ENCODE assay signal across 30 cellular contexts in the genomic region with DNA sequence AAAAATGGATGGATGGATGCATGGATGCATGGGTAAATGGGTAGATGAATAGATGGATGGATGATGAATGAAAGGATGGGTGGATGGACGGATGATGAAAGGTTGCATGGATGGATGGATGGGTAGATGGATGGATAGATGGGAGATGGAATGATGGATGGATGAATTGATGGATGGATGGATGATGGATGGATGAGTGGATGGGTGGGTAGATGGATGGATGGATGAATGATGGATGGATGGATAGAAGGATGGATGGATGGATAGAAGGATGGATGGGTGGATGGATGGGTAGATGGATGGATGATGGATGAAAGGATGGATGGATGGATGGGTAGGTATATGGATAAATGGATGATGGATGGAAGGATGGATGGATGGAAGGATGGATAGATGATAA.
"Had no signal": no experiment of that assay in that cellular context is flagged by ENCODE, and none has a peak within 500 bp of the region (broad histone marks: within the 10 kb centered on the region; RNA-seq: fewer than 3 reads in every experiment).

No MANE protein-coding gene starts in this region.

- H3K36me3 ChIP-seq: neural progenitor cell, ovary, spleen, stomach, thoracic aorta, thyroid gland, tibial nerve, upper lobe of left lung, uterus had no signal

- H3K4me2 ChIP-seq: neural progenitor cell, smooth muscle cell had no signal

- DNase-seq: naive thymus-derived CD4-positive, alpha-beta T cell; natural killer cell; occipital lobe; ovary; posterior cingulate gyrus; psoas muscle; right cardiac atrium; spleen; stimulated activated CD4-positive, alpha-beta T cell treated with anti-CD3 and anti-CD28 coated beads, Interleukin-12 subunit alpha, Interleukin-12 subunit beta, amount 100 ng/mL, for 4 hours; stimulated activated CD4-positive, alpha-beta T cell treated with anti-CD3 and anti-CD28 coated beads, Interleukin-1b, Interleukin-23, amount 100 ng/mL, for 48 hours; stimulated activated CD4-positive, alpha-beta T cell treated with anti-CD3 and anti-CD28 coated beads, Interleukin-4, amount 100 ng/mL, for 1 hour; stimulated activated CD4-positive, alpha-beta T cell treated with anti-CD3 and anti-CD28 coated beads, Interleukin-4, amount 100 ng/mL, for 4 hours; stimulated activated CD8-positive, alpha-beta memory T cell treated with anti-CD3 and anti-CD28 coated beads, Interleukin-4, amount 100 ng/mL, for 48 hours; stimulated activated naive CD4-positive, alpha-beta T cell treated with Interleukin-2 at 50 U/mL for 16 hours; stomach; thyroid gland; trophoblast cell; upper lobe of left lung; uterus had no signal

- ATAC-seq: naive thymus-derived CD4-positive, alpha-beta T cell; natural killer cell; psoas muscle; right cardiac atrium; sciatic nerve; stimulated activated memory B cell treated with anti-CD40 and anti-IgM and Interleukin-4, amounts not matched to agents 10 μg/mL and 1 μg/mL and 100 μg/mL, for 72 hours had no signal

- H3K9me3 ChIP-seq: ovary, psoas muscle, spleen, stomach, thoracic aorta, thyroid gland, tibial nerve, upper lobe of left lung, uterus had no signal

- H3K27me3 ChIP-seq: neural progenitor cell, ovary, thyroid gland, tibial nerve, upper lobe of left lung, uterus had no signal

- H3K4me3 Mint-ChIP-seq: naive thymus-derived CD4-positive, alpha-beta T cell; natural killer cell; nephron; neural progenitor cell; stimulated activated memory B cell treated with anti-CD40 and anti-IgM and Interleukin-4, amounts not matched to agents 10 μg/mL and 1 μg/mL and 100 μg/mL, for 72 hours; stimulated activated naive CD8-positive, alpha-beta T cell treated with anti-CD3 and anti-CD28 coated beads, Interleukin-15, Interleukin-2, amounts not matched to agents 100 ng/mL and 50 ng/mL, for 24 hours had no signal

- H3K79me2 ChIP-seq: parathyroid adenoma had no signal

- H3K4me1 ChIP-seq: neural progenitor cell, parathyroid adenoma, psoas muscle, spleen, stomach, thyroid gland, tibial nerve, upper lobe of left lung, uterus had no signal

- H3K4me3 ChIP-seq: neural progenitor cell, ovary, psoas muscle, skin epidermis, smooth muscle cell, spleen, stomach, thoracic aorta, thyroid gland, tibial nerve, upper lobe of left lung, uterus had no signal

- H3K27ac Mint-ChIP-seq: naive thymus-derived CD4-positive, alpha-beta T cell; natural killer cell; nephron; neural progenitor cell; progenitor cell of endocrine pancreas; stimulated activated memory B cell treated with anti-CD40 and anti-IgM and Interleukin-4, amounts not matched to agents 10 μg/mL and 1 μg/mL and 100 μg/mL, for 72 hours; stimulated activated naive CD8-positive, alpha-beta T cell treated with anti-CD3 and anti-CD28 coated beads, Interleukin-15, Interleukin-2, amounts not matched to agents 100 ng/mL and 50 ng/mL, for 24 hours had no signal

- H3K9me3 Mint-ChIP-seq: natural killer cell; nephron; neural progenitor cell; stimulated activated memory B cell treated with anti-CD40 and anti-IgM and Interleukin-4, amounts not matched to agents 10 μg/mL and 1 μg/mL and 100 μg/mL, for 72 hours; stimulated activated naive CD8-positive, alpha-beta T cell treated with anti-CD3 and anti-CD28 coated beads, Interleukin-15, Interleukin-2, amounts not matched to agents 100 ng/mL and 50 ng/mL, for 24 hours had no signal

- H3K27ac ChIP-seq: neural progenitor cell, ovary, parathyroid adenoma, psoas muscle, skin epidermis, spleen, stomach, thoracic aorta, thyroid gland, tibial nerve, upper lobe of left lung, uterus had no signal

- H3K36me3 Mint-ChIP-seq: naive thymus-derived CD4-positive, alpha-beta T cell; natural killer cell; neural progenitor cell; stimulated activated memory B cell treated with anti-CD40 and anti-IgM and Interleukin-4, amounts not matched to agents 10 μg/mL and 1 μg/mL and 100 μg/mL, for 72 hours had no signal

- H3K4me1 Mint-ChIP-seq: naive thymus-derived CD4-positive, alpha-beta T cell; natural killer cell; nephron; neural progenitor cell; stimulated activated memory B cell treated with anti-CD40 and anti-IgM and Interleukin-4, amounts not matched to agents 10 μg/mL and 1 μg/mL and 100 μg/mL, for 72 hours had no signal

- H3K9ac ChIP-seq: neural progenitor cell, parathyroid adenoma had no signal

- H2AFZ ChIP-seq: neural progenitor cell, parathyroid adenoma had no signal
